11 cellular contexts compared by ENCODE assay signal in genomic region chr19:294341-294818, GRCh38. TPM values are rescaled to one million over a fixed set of nuclear protein-coding genes. Genes with fewer than 3 reads are reported as not detected.
DNase-seq lines count a peak whose midpoint lies in the region; ATAC-seq, FAIRE-seq and TF ChIP-seq lines count a peak whose summit lies in the region.
"Had no signal": no experiment of that assay in that cellular context is flagged by ENCODE, and none has a peak within 500 bp of the region (broad histone marks: within the 10 kb centered on the region; RNA-seq: fewer than 3 reads in every experiment).

No MANE protein-coding gene starts in this region.

- peak overlapping the region; percentile 10 for H3K4me2 ChIP-seq in keratinocyte (ENCODE audit: control insufficient read depth, extremely low read depth, insufficient read depth, low read depth, low read length)

- CTCF ChIA-PET in WTC11 (lab: Charles Lee): interaction anchor here (0.8 to 2.8 kb wide), 10 partner anchors 14 to 1245 kb away, joined by 3 to 12 read pairs (median 4); no protein-coding TSS in a partner anchor
- CTCF ChIA-PET in activated CD4-positive, alpha-beta memory T cell treated with anti-CD3 and anti-CD28 coated beads, Interleukin-2, amount 10 ng/mL, durations not matched to agents 7 days and 5 days (lab: Charles Lee): interaction anchor here (1.2 kb wide), 1 partner anchor 216 kb away, joined by 3 read pairs; no protein-coding TSS in a partner anchor
- CTCF ChIA-PET in activated naive CD4-positive, alpha-beta T cell treated with anti-CD3 and anti-CD28 coated beads for 36 hours (lab: Charles Lee): interaction anchor here (0.5 to 1.2 kb wide), 2 partner anchors 27 to 155 kb away, joined by 3 read pairs; no protein-coding TSS in a partner anchor

- H3K4me3 Mint-ChIP-seq in WTC11: peak overlapping the region; percentile 52
- H3K4me3 Mint-ChIP-seq in stimulated activated effector memory CD8-positive, alpha-beta T cell treated with anti-CD3 and anti-CD28 coated beads, Interleukin-12 subunit alpha, Interleukin-12 subunit beta, amount 100 ng/mL, for 72 hours: peak overlapping the region; percentile 36
- H3K4me3 Mint-ChIP-seq in activated CD4-positive, alpha-beta memory T cell treated with anti-CD3 and anti-CD28 coated beads, Interleukin-2, amount 10 ng/mL, durations not matched to agents 7 days and 5 days: no peak overlapping the region
- H3K4me3 Mint-ChIP-seq in activated naive CD4-positive, alpha-beta T cell treated with anti-CD3 and anti-CD28 coated beads for 36 hours: no peak overlapping the region
- H3K4me3 Mint-ChIP-seq: activated B cell treated with CpG ODN at 0.5 μM for 24 hours; dendritic cell treated with granulocyte-macrophage colony-stimulating factor and Interleukin-4, amounts not matched to agents 40 ng/mL and 50 ng/mL, for 4 days had no signal

- H3K4me1 Mint-ChIP-seq in WTC11: peaks cover 32% of the 10 kb centered on the region
- peaks cover 13% of the 10 kb centered on the region for H3K4me1 Mint-ChIP-seq in stimulated activated effector memory CD8-positive, alpha-beta T cell treated with anti-CD3 and anti-CD28 coated beads, Interleukin-12 subunit alpha, Interleukin-12 subunit beta, amount 100 ng/mL, for 72 hours
- H3K4me1 Mint-ChIP-seq in activated CD4-positive, alpha-beta memory T cell treated with anti-CD3 and anti-CD28 coated beads, Interleukin-2, amount 10 ng/mL, durations not matched to agents 7 days and 5 days: peaks cover 6% of the 10 kb centered on the region
- H3K4me1 Mint-ChIP-seq in activated naive CD4-positive, alpha-beta T cell treated with anti-CD3 and anti-CD28 coated beads for 36 hours (ENCODE audit: low read depth): peaks cover 12% of the 10 kb centered on the region

- no peaks in the 10 kb centered on the region for H3K9me1 ChIP-seq in keratinocyte (ENCODE audit: control insufficient read depth, extremely low read depth, insufficient read depth, low read length)

- no peaks in the 10 kb centered on the region for H3K79me2 ChIP-seq in keratinocyte (ENCODE audit: control insufficient read depth, insufficient read depth, low read length)

- peaks cover 13% of the 10 kb centered on the region for H3K27me3 Mint-ChIP-seq in WTC11 (ENCODE audit: low read depth)
- H3K27me3 Mint-ChIP-seq in activated CD4-positive, alpha-beta memory T cell treated with anti-CD3 and anti-CD28 coated beads, Interleukin-2, amount 10 ng/mL, durations not matched to agents 7 days and 5 days: peaks cover 33% of the 10 kb centered on the region
- peaks cover 35% of the 10 kb centered on the region for H3K27me3 Mint-ChIP-seq in activated naive CD4-positive, alpha-beta T cell treated with anti-CD3 and anti-CD28 coated beads for 36 hours (ENCODE audit: low read depth)

- H3K27ac ChIP-seq in keratinocyte (ENCODE audit: control insufficient read depth, insufficient read depth, low read length): no peak overlapping the region
- H3K27ac ChIP-seq: neutrophil had no signal

- H2AFZ ChIP-seq in keratinocyte (ENCODE audit: control insufficient read depth, low read length): no peak overlapping the region

- H4K20me1 ChIP-seq in keratinocyte (ENCODE audit: control insufficient read depth, extremely low read depth, insufficient read depth, low read length): no peaks in the 10 kb centered on the region

- no peak overlapping the region for H3K9ac ChIP-seq in keratinocyte (ENCODE audit: control insufficient read depth, extremely low read depth, insufficient read depth, low read length)

- TF ChIP-seq CTCF in WTC11 (IDR thresholded peaks at IDR 0.05) (no peak), keratinocyte (optimal IDR thresholded peaks at IDR 0.05 in 1 of 3, IDR thresholded peaks at IDR 0.05 in 1 of 3, conservative IDR thresholded peaks at IDR 0.05 in 1 of 3; ENCODE audit: extremely low read depth in 1 of 3, insufficient read depth in 2 of 3, low read length in 3 of 3) (peak in 1 of 3 experiments; percentile 4)

- no peak for TF ChIP-seq POLR2A in GM12892 (IDR thresholded peaks at IDR 0.05; ENCODE audit: low read depth, low read length)

- intact Hi-C loops in activated naive CD4-positive, alpha-beta T cell treated with anti-CD3 and anti-CD28 coated beads for 36 hours (cut with micrococcal nuclease): loop anchor here (2.0 kb wide), 1 partner anchor 216 kb away; no protein-coding TSS in a partner anchor

- H3K36me3 Mint-ChIP-seq in WTC11: no peaks in the 10 kb centered on the region
- no peaks in the 10 kb centered on the region for H3K36me3 Mint-ChIP-seq in stimulated activated effector memory CD8-positive, alpha-beta T cell treated with anti-CD3 and anti-CD28 coated beads, Interleukin-12 subunit alpha, Interleukin-12 subunit beta, amount 100 ng/mL, for 72 hours
- no peaks in the 10 kb centered on the region for H3K36me3 Mint-ChIP-seq in activated CD4-positive, alpha-beta memory T cell treated with anti-CD3 and anti-CD28 coated beads, Interleukin-2, amount 10 ng/mL, durations not matched to agents 7 days and 5 days (ENCODE audit: low read depth)
- H3K36me3 Mint-ChIP-seq in activated naive CD4-positive, alpha-beta T cell treated with anti-CD3 and anti-CD28 coated beads for 36 hours (ENCODE audit: low read depth): no peaks in the 10 kb centered on the region

- peaks cover 35% of the 10 kb centered on the region for H3K27me3 ChIP-seq in keratinocyte (ENCODE audit: control insufficient read depth, extremely low read depth, insufficient read depth, low read length)

- H3K36me3 ChIP-seq in keratinocyte (ENCODE audit: control insufficient read depth in 2 of 2, extremely low read depth in 1 of 2, insufficient read depth in 2 of 2, low read length in 2 of 2): no peaks in the 10 kb centered on the region
- H3K36me3 ChIP-seq: neutrophil had no signal

- no peaks in the 10 kb centered on the region for H3K9me3 Mint-ChIP-seq in WTC11
- no peaks in the 10 kb centered on the region for H3K9me3 Mint-ChIP-seq in stimulated activated effector memory CD8-positive, alpha-beta T cell treated with anti-CD3 and anti-CD28 coated beads, Interleukin-12 subunit alpha, Interleukin-12 subunit beta, amount 100 ng/mL, for 72 hours
- no peaks in the 10 kb centered on the region for H3K9me3 Mint-ChIP-seq in activated CD4-positive, alpha-beta memory T cell treated with anti-CD3 and anti-CD28 coated beads, Interleukin-2, amount 10 ng/mL, durations not matched to agents 7 days and 5 days
- no peaks in the 10 kb centered on the region for H3K9me3 Mint-ChIP-seq in activated naive CD4-positive, alpha-beta T cell treated with anti-CD3 and anti-CD28 coated beads for 36 hours
- H3K9me3 Mint-ChIP-seq: activated B cell treated with CpG ODN at 0.5 μM for 24 hours; dendritic cell treated with granulocyte-macrophage colony-stimulating factor and Interleukin-4, amounts not matched to agents 40 ng/mL and 50 ng/mL, for 4 days had no signal

- no peaks in the 10 kb centered on the region for H3K9me3 ChIP-seq in keratinocyte (ENCODE audit: control insufficient read depth, low read depth, low read length)
- H3K9me3 ChIP-seq: neutrophil had no signal

- POLR2A ChIA-PET in WTC11 (lab: Charles Lee): no interaction called here
- POLR2A ChIA-PET in activated CD4-positive, alpha-beta memory T cell treated with anti-CD3 and anti-CD28 coated beads, Interleukin-2, amount 10 ng/mL, durations not matched to agents 7 days and 5 days (lab: Charles Lee): no interaction called here

- ATAC-seq in WTC11: no peak
- no peak for ATAC-seq in stimulated activated effector memory CD8-positive, alpha-beta T cell treated with anti-CD3 and anti-CD28 coated beads, Interleukin-12 subunit alpha, Interleukin-12 subunit beta, amount 100 ng/mL, for 72 hours
- no peak for ATAC-seq in HG03139 (IDR thresholded peaks at IDR 0.05; ENCODE audit: unreplicated experiment)
- ATAC-seq in GM19035 (IDR thresholded peaks at IDR 0.05; ENCODE audit: unreplicated experiment): no peak

- FAIRE-seq in GM12892 (lab: Jason Lieb, UNC) (no peak), keratinocyte (lab: Jason Lieb, UNC) (peak; percentile 5)

- no peak overlapping the region for H3K27ac Mint-ChIP-seq in WTC11
- H3K27ac Mint-ChIP-seq in stimulated activated effector memory CD8-positive, alpha-beta T cell treated with anti-CD3 and anti-CD28 coated beads, Interleukin-12 subunit alpha, Interleukin-12 subunit beta, amount 100 ng/mL, for 72 hours: no peak overlapping the region
- H3K27ac Mint-ChIP-seq in activated CD4-positive, alpha-beta memory T cell treated with anti-CD3 and anti-CD28 coated beads, Interleukin-2, amount 10 ng/mL, durations not matched to agents 7 days and 5 days: no peak overlapping the region
- H3K27ac Mint-ChIP-seq in activated naive CD4-positive, alpha-beta T cell treated with anti-CD3 and anti-CD28 coated beads for 36 hours: no peak overlapping the region
- H3K27ac Mint-ChIP-seq: activated B cell treated with CpG ODN at 0.5 μM for 24 hours; dendritic cell treated with granulocyte-macrophage colony-stimulating factor and Interleukin-4, amounts not matched to agents 40 ng/mL and 50 ng/mL, for 4 days had no signal

- dilution Hi-C loops in keratinocyte (cut with MboI; ENCODE audit: extremely low pct_ligation_motif_present, low sequenced_read_pairs): no loop called here

- peaks cover 17% of the 10 kb centered on the region for H3K4me1 ChIP-seq in keratinocyte (ENCODE audit: control insufficient read depth, extremely low read depth, insufficient read depth, low read length)

- peak; percentile 24 for DNase-seq in GM12892 (ENCODE audit: insufficient read length)
- no peak for DNase-seq in WTC11 (ENCODE audit: low spot score)
- DNase-seq in keratinocyte (ENCODE audit: low read depth, low spot score): no peak
- DNase-seq in stimulated activated effector memory CD8-positive, alpha-beta T cell treated with anti-CD3 and anti-CD28 coated beads, Interleukin-12 subunit alpha, Interleukin-12 subunit beta, amount 100 ng/mL, for 72 hours (ENCODE audit: low spot score in 2 of 2): no peak
- no peak for DNase-seq in activated CD4-positive, alpha-beta memory T cell treated with anti-CD3 and anti-CD28 coated beads, Interleukin-2, amount 10 ng/mL, durations not matched to agents 7 days and 5 days
- no peak for DNase-seq in activated naive CD4-positive, alpha-beta T cell treated with anti-CD3 and anti-CD28 coated beads for 36 hours

- no peak overlapping the region for H3K4me3 ChIP-seq in keratinocyte (ENCODE audit: control insufficient read depth in 2 of 3, extremely low read depth in 1 of 3, insufficient read depth in 2 of 3, low read depth in 1 of 3, low read length in 3 of 3)

RNA-seq across cellular contexts. Expression of gene PLPP2, which starts 3.2 kb away (rescaled TPM):
- polyA plus RNA-seq in GM12892 (2012; ENCODE audit: missing spikeins): 2.1 TPM
- total RNA-seq in WTC11 (2021): 78.7 to 102 TPM (median 99.6 TPM) in 3 replicates
- polyA plus RNA-seq in keratinocyte: 13.4 to 45.9 TPM (median 13.6 TPM) in 3 replicates
- polyA plus RNA-seq in keratinocyte (2011; ENCODE audit: low read depth): 2.0 TPM
- polyA plus RNA-seq in keratinocyte (2011; cell fraction: cytosol; rRNA removed): 11.5 and 24.0 TPM in 2 replicates
- polyA plus RNA-seq in keratinocyte (2011; cell fraction: nucleus; rRNA removed): 32.8 and 41.4 TPM in 2 replicates
- 17.1 and 36.3 TPM in 2 replicates for polyA plus RNA-seq in keratinocyte (2012; ENCODE audit: low replicate concordance)
- polyA minus RNA-seq in keratinocyte: 13.5 to 91.7 TPM (median 14.5 TPM) in 3 replicates
- 11.9 TPM for polyA minus RNA-seq in keratinocyte (2011; cell fraction: cytosol; rRNA and poly(A)+ RNA removed)
- polyA minus RNA-seq in keratinocyte (2011; cell fraction: nucleus; rRNA and poly(A)+ RNA removed): 12.0 and 12.7 TPM in 2 replicates
- total RNA-seq in activated CD4-positive, alpha-beta memory T cell treated with anti-CD3 and anti-CD28 coated beads, Interleukin-2, amount 10 ng/mL, durations not matched to agents 7 days and 5 days: under 1 TPM; 0.60 to 0.78 TPM
- total RNA-seq in activated naive CD4-positive, alpha-beta T cell treated with anti-CD3 and anti-CD28 coated beads for 36 hours: under 1 TPM; 0.25 to 0.41 TPM

RNA-seq across cellular contexts. Expression of gene MIER2, which starts 50.2 kb away (rescaled TPM):
- 9.4 TPM for polyA plus RNA-seq in GM12892 (2012; ENCODE audit: missing spikeins)
- 56.3 to 63.6 TPM (median 60.9 TPM) in 3 replicates for total RNA-seq in WTC11 (2021)
- polyA plus RNA-seq in keratinocyte: 16.3 to 21.9 TPM (median 18.4 TPM) in 3 replicates
- 8.0 TPM for polyA plus RNA-seq in keratinocyte (2011; ENCODE audit: low read depth)
- polyA plus RNA-seq in keratinocyte (2011; cell fraction: cytosol; rRNA removed): 14.9 and 25.7 TPM in 2 replicates
- polyA plus RNA-seq in keratinocyte (2011; cell fraction: nucleus; rRNA removed): 40.6 and 52.6 TPM in 2 replicates
- 27.5 and 36.8 TPM in 2 replicates for polyA plus RNA-seq in keratinocyte (2012; ENCODE audit: low replicate concordance)
- polyA minus RNA-seq in keratinocyte: 41.5 to 112 TPM (median 50.4 TPM) in 3 replicates
- 25.5 TPM for polyA minus RNA-seq in keratinocyte (2011; cell fraction: cytosol; rRNA and poly(A)+ RNA removed)
- polyA minus RNA-seq in keratinocyte (2011; cell fraction: nucleus; rRNA and poly(A)+ RNA removed): 37.0 and 70.8 TPM in 2 replicates
- 10 to 100 TPM; 17.2 to 20.8 TPM for total RNA-seq in activated CD4-positive, alpha-beta memory T cell treated with anti-CD3 and anti-CD28 coated beads, Interleukin-2, amount 10 ng/mL, durations not matched to agents 7 days and 5 days
- total RNA-seq in activated naive CD4-positive, alpha-beta T cell treated with anti-CD3 and anti-CD28 coated beads for 36 hours: 10 to 100 TPM; 19.4 to 20.4 TPM

Comparison
In these comparisons a context has a peak if more than half of its experiments do, and no peak if none do; other contexts are left out.
1. H3K4me3 Mint-ChIP-seq: peak in WTC11 (single experiment) and stimulated activated effector memory CD8-positive, alpha-beta T cell treated with anti-CD3 and anti-CD28 coated beads, Interleukin-12 subunit alpha, Interleukin-12 subunit beta, amount 100 ng/mL, for 72 hours (single experiment); none in activated CD4-positive, alpha-beta memory T cell treated with anti-CD3 and anti-CD28 coated beads, Interleukin-2, amount 10 ng/mL, durations not matched to agents 7 days and 5 days (single experiment) and activated naive CD4-positive, alpha-beta T cell treated with anti-CD3 and anti-CD28 coated beads for 36 hours (single experiment).
2. RNA of gene PLPP2, which starts 3.2 kb away (total RNA-seq): 78.7 to 102 TPM in WTC11; 0.60 to 0.78 TPM in activated CD4-positive, alpha-beta memory T cell treated with anti-CD3 and anti-CD28 coated beads, Interleukin-2, amount 10 ng/mL, durations not matched to agents 7 days and 5 days and 0.25 to 0.41 TPM in activated naive CD4-positive, alpha-beta T cell treated with anti-CD3 and anti-CD28 coated beads for 36 hours; every median in the first group is over 10 times any median in the second.